15 cellular contexts compared by ENCODE assay signal in genomic region chr6:134216304-134217029, GRCh38.
A peak's percentile ranks its signal among the peaks of the same experiment; 100 is the strongest.
DNase-seq lines count a peak whose midpoint lies in the region; ATAC-seq and TF ChIP-seq lines count a peak whose summit lies in the region.
"Had no signal": no experiment of that assay in that cellular context is flagged by ENCODE, and none has a peak within 500 bp of the region (broad histone marks: within the 10 kb centered on the region; RNA-seq: fewer than 3 reads in every experiment).

No MANE protein-coding gene starts in this region.

- H3K36me3 ChIP-seq in left lung (no peaks in the 10 kb centered on the region), vagina (no peaks in the 10 kb centered on the region)
- H3K36me3 ChIP-seq: HAP-1, Peyer's patch had no signal

- intact Hi-C loops in activated CD4-positive, alpha-beta T cell treated with anti-CD3 and anti-CD28 coated beads, Interleukin-2, amount 10 ng/mL, durations not matched to agents 24 days and 14 days (cut with micrococcal nuclease): no loop called here
- intact Hi-C loops in left lung (cut with DNase I): no loop called here
- intact Hi-C loops in vagina (cut with DNase I): no loop called here

- H3K27me3 ChIP-seq in left lung (no peaks in the 10 kb centered on the region), vagina (no peaks in the 10 kb centered on the region)
- H3K27me3 ChIP-seq: Peyer's patch had no signal

- peak; percentile 78 for ATAC-seq in left lung

- no peak for TF ChIP-seq CTCF in left lung (IDR thresholded peaks at IDR 0.05)
- TF ChIP-seq CTCF in vagina (IDR thresholded peaks at IDR 0.05): no peak

- peak overlapping the region; percentile 13 to 73 for H3K27ac ChIP-seq in left lung
- H3K27ac ChIP-seq in vagina: peak overlapping the region; percentile 20
- H3K27ac ChIP-seq: 22Rv1 had no signal

- H3K9me3 Mint-ChIP-seq in activated CD4-positive, alpha-beta T cell treated with anti-CD3 and anti-CD28 coated beads, Interleukin-2, amount 10 ng/mL, durations not matched to agents 24 days and 14 days: peaks cover 6% of the 10 kb centered on the region
- H3K9me3 Mint-ChIP-seq: activated naive CD4-positive, alpha-beta T cell treated with anti-CD3 and anti-CD28 coated beads, Interleukin-2, amount 50 U/mL, for 24 hours had no signal

- no peak for TF ChIP-seq POLR2A in vagina (IDR thresholded peaks at IDR 0.05)

- H3K4me1 ChIP-seq in left lung: peaks cover 3 to 21% of the 10 kb centered on the region in 2 donors
- H3K4me1 ChIP-seq in vagina: peaks cover 9% of the 10 kb centered on the region
- H3K4me1 ChIP-seq: HAP-1, Peyer's patch had no signal

- H3K27me3 Mint-ChIP-seq in activated CD4-positive, alpha-beta T cell treated with anti-CD3 and anti-CD28 coated beads, Interleukin-2, amount 10 ng/mL, durations not matched to agents 24 days and 14 days: no peaks in the 10 kb centered on the region
- H3K27me3 Mint-ChIP-seq: activated naive CD4-positive, alpha-beta T cell treated with anti-CD3 and anti-CD28 coated beads, Interleukin-2, amount 50 U/mL, for 24 hours had no signal

- H3K27ac Mint-ChIP-seq in activated CD4-positive, alpha-beta T cell treated with anti-CD3 and anti-CD28 coated beads, Interleukin-2, amount 10 ng/mL, durations not matched to agents 24 days and 14 days: peak overlapping the region; percentile 51
- H3K27ac Mint-ChIP-seq: activated naive CD4-positive, alpha-beta T cell treated with anti-CD3 and anti-CD28 coated beads, Interleukin-2, amount 50 U/mL, for 24 hours had no signal

- H3K9me3 ChIP-seq in left lung: no peaks in the 10 kb centered on the region
- H3K9me3 ChIP-seq in vagina: no peaks in the 10 kb centered on the region
- H3K9me3 ChIP-seq: HAP-1, Peyer's patch had no signal

- H3K4me1 Mint-ChIP-seq in activated CD4-positive, alpha-beta T cell treated with anti-CD3 and anti-CD28 coated beads, Interleukin-2, amount 10 ng/mL, durations not matched to agents 24 days and 14 days: peaks cover 4% of the 10 kb centered on the region

- H3K4me3 ChIP-seq in left lung (no peak overlapping the region), vagina (no peak overlapping the region)
- H3K4me3 ChIP-seq: HAP-1, Peyer's patch, smooth muscle cell had no signal

- no peaks in the 10 kb centered on the region for H3K36me3 Mint-ChIP-seq in activated CD4-positive, alpha-beta T cell treated with anti-CD3 and anti-CD28 coated beads, Interleukin-2, amount 10 ng/mL, durations not matched to agents 24 days and 14 days (ENCODE audit: low read depth)
- H3K36me3 Mint-ChIP-seq: activated naive CD4-positive, alpha-beta T cell treated with anti-CD3 and anti-CD28 coated beads, Interleukin-2, amount 50 U/mL, for 24 hours had no signal

- DNase-seq in activated CD4-positive, alpha-beta T cell treated with anti-CD3 and anti-CD28 coated beads, Interleukin-2, amount 10 ng/mL, durations not matched to agents 24 days and 14 days: no peak
- DNase-seq in activated CD4-positive, alpha-beta T cell treated with anti-CD3 and anti-CD28 coated beads, Interleukin-2, amount 50 U/mL, for 4 hours: no peak
- DNase-seq in OCI-M2 (lab: John Stamatoyannopoulos, UW; ENCODE audit: unreplicated experiment) (peak; percentile 69), left lung (no peak), vagina (ENCODE audit: extremely low spot score in 2 of 2) (no peak), NCI-H2227 treated with DMSO at 0.1 percent for 48 hours (lab: John Stamatoyannopoulos, UW) (no peak), superior temporal gyrus (ENCODE audit: extremely low spot score) (no peak)
- DNase-seq in activated effector memory CD4-positive, alpha-beta T cell treated with anti-CD3 and anti-CD28 coated beads, Interleukin-2, amount 50 U/mL, for 16 hours: no peak
- DNase-seq: activated CD4-positive, alpha-beta T cell treated with anti-CD3 and anti-CD28 coated beads, Interleukin-2, amount 50 U/mL, for 1 hour; midbrain; Peyer's patch had no signal

- H3K4me3 Mint-ChIP-seq in activated CD4-positive, alpha-beta T cell treated with anti-CD3 and anti-CD28 coated beads, Interleukin-2, amount 10 ng/mL, durations not matched to agents 24 days and 14 days: no peak overlapping the region
- H3K4me3 Mint-ChIP-seq: activated naive CD4-positive, alpha-beta T cell treated with anti-CD3 and anti-CD28 coated beads, Interleukin-2, amount 50 U/mL, for 24 hours had no signal
